ENCODE assay signal across 12 cellular contexts in genomic region chr12:75721231-75721641, GRCh38.
A peak's percentile ranks its signal among the peaks of the same experiment; 100 is the strongest.
DNase-seq lines count a peak whose midpoint lies in the region; ATAC-seq, FAIRE-seq and TF ChIP-seq lines count a peak whose summit lies in the region.
"Had no signal": no experiment of that assay in that cellular context is flagged by ENCODE, and none has a peak within 500 bp of the region (broad histone marks: within the 10 kb centered on the region; RNA-seq: fewer than 3 reads in every experiment).

No MANE protein-coding gene starts in this region.

- no peaks in the 10 kb centered on the region for H3K36me3 ChIP-seq in esophagus (ENCODE audit: control insufficient read depth in 2 of 2, insufficient read depth in 2 of 2, low read length in 1 of 2)
- no peaks in the 10 kb centered on the region for H3K36me3 ChIP-seq in neuronal stem cell (replicated peaks in 1 of 2; ENCODE audit: control insufficient read depth in 2 of 2, insufficient read depth in 2 of 2, low read length in 2 of 2)
- H3K36me3 ChIP-seq: BLaER1 had no signal

- no peak overlapping the region for H3K23ac ChIP-seq in neuronal stem cell (ENCODE audit: low read depth, low read length, poor library complexity)

- H3K4me1 ChIP-seq in esophagus (ENCODE audit: control insufficient read depth in 2 of 2, insufficient read depth in 2 of 2, low read length in 1 of 2) (peaks cover 0 to 7% of the 10 kb centered on the region in 2 donors), neuronal stem cell (ENCODE audit: control insufficient read depth in 2 of 2, insufficient read depth in 1 of 2, low read depth in 1 of 2, low read length in 2 of 2) (peaks cover 10 to 34% of the 10 kb centered on the region in 2 donors)

- H3K14ac ChIP-seq in neuronal stem cell (ENCODE audit: low read length): no peak overlapping the region

- H4K8ac ChIP-seq in neuronal stem cell (ENCODE audit: low read depth, low read length): no peak overlapping the region

- H3K79me1 ChIP-seq in neuronal stem cell (ENCODE audit: low read depth, low read length): no peaks in the 10 kb centered on the region

- no peak overlapping the region for H3K9ac ChIP-seq in neuronal stem cell (ENCODE audit: low read depth, low read length, poor library complexity)
- H3K9ac ChIP-seq: BLaER1 had no signal

- H3K18ac ChIP-seq in neuronal stem cell (ENCODE audit: low read length): no peak overlapping the region

- no peak overlapping the region for H2AK5ac ChIP-seq in neuronal stem cell (ENCODE audit: low read depth, low read length)

- peak overlapping the region; percentile 70 for H2AFZ ChIP-seq in neuronal stem cell (ENCODE audit: low read length)

- no peak overlapping the region for H2BK15ac ChIP-seq in neuronal stem cell (ENCODE audit: low read length)

- no peak for TF ChIP-seq CTCF in AG10803 (conservative IDR thresholded peaks at IDR 0.05; ENCODE audit: low read length)

- 39 to 42% methylated on average over 2 of the region's 2 CpGs for WGBS in esophagus, 2 donors
- WGBS in neuronal stem cell (ENCODE audit: extremely low coverage in 2 of 2, insufficient read length in 2 of 2, insufficient replicate concordance in 1 of 2), 2 donors: no CpG with 5 or more reads among the region's 2 CpGs

- DNase-seq in AG10803 (ENCODE audit: low read depth) (peak; percentile 37), M059J (ENCODE audit: low read depth) (peak; percentile 44), neuronal stem cell (ENCODE audit: low spot score) (no peak), foreskin melanocyte (no peak), GM12892 (ENCODE audit: insufficient read length) (no peak)
- DNase-seq: activated CD4-positive, alpha-beta T cell treated with anti-CD3 and anti-CD28 coated beads, Interleukin-2, amount 50 U/mL, for 4 hours; activated naive CD4-positive, alpha-beta T cell treated with anti-CD3 and anti-CD28 coated beads for 36 hours; small intestine had no signal

- no peak overlapping the region for H3K4ac ChIP-seq in neuronal stem cell (ENCODE audit: low read length)

- no peak overlapping the region for H2BK5ac ChIP-seq in neuronal stem cell (ENCODE audit: low read length)

- H3K4me2 ChIP-seq in neuronal stem cell (ENCODE audit: insufficient read depth, low read length, poor library complexity, severe bottlenecking): no peak overlapping the region

- FAIRE-seq in GM12892 (lab: Jason Lieb, UNC): no peak
- FAIRE-seq: small intestine had no signal

- ATAC-seq in GM19023 (IDR thresholded peaks at IDR 0.05; ENCODE audit: unreplicated experiment): no peak
- ATAC-seq in GM21526 (IDR thresholded peaks at IDR 0.05; ENCODE audit: low FRiP score, unreplicated experiment): no peak

- no peaks in the 10 kb centered on the region for H3K9me3 ChIP-seq in esophagus (ENCODE audit: control insufficient read depth in 2 of 2, insufficient read depth in 1 of 2, low read depth in 1 of 2, low read length in 1 of 2)
- no peaks in the 10 kb centered on the region for H3K9me3 ChIP-seq in neuronal stem cell (replicated peaks in 1 of 2; ENCODE audit: control insufficient read depth in 2 of 2, insufficient read depth in 1 of 2, low read depth in 1 of 2, low read length in 2 of 2)
- H3K9me3 ChIP-seq: BLaER1 had no signal

- no peak overlapping the region for H4K91ac ChIP-seq in neuronal stem cell (ENCODE audit: low read depth, low read length, poor library complexity)

- no peak overlapping the region for H2BK12ac ChIP-seq in neuronal stem cell (ENCODE audit: low read length)

- H2BK120ac ChIP-seq in neuronal stem cell (ENCODE audit: low read depth, low read length): no peak overlapping the region

- no peak for TF ChIP-seq POLR2A in GM12892 (IDR thresholded peaks at IDR 0.05; ENCODE audit: low read depth, low read length)

- H3K27ac ChIP-seq in esophagus (ENCODE audit: low read depth in 2 of 2, low read length in 1 of 2) (peak overlapping the region; percentile 8 to 42), neuronal stem cell (replicated peaks; ENCODE audit: low read length) (no peak overlapping the region)
- H3K27ac ChIP-seq: BLaER1 had no signal

- no peaks in the 10 kb centered on the region for H3K27me3 ChIP-seq in esophagus (ENCODE audit: control insufficient read depth in 1 of 2, insufficient read depth in 2 of 2, low read length in 2 of 2)
- H3K27me3 ChIP-seq in neuronal stem cell (ENCODE audit: control insufficient read depth in 3 of 3, insufficient read depth in 3 of 3, low read depth in 1 of 3, low read length in 3 of 3): no peaks in the 10 kb centered on the region
- H3K27me3 ChIP-seq: BLaER1 had no signal

- H3K4me3 ChIP-seq in AG10803 (ENCODE audit: low read length) (no peak overlapping the region), esophagus (ENCODE audit: low read depth in 1 of 2, low read length in 2 of 2) (no peak overlapping the region), neuronal stem cell (ENCODE audit: low read length in 2 of 2) (no peak overlapping the region)
- H3K4me3 ChIP-seq: BLaER1 had no signal

Comparison
In these comparisons a context has a peak if more than half of its experiments do, and no peak if none do; other contexts are left out.
1. DNase-seq: peak in AG10803 (single experiment) and M059J (single experiment); none in neuronal stem cell (single experiment), foreskin melanocyte (single experiment) and GM12892 (single experiment).